ENCODE assay signal across 18 cellular contexts in genomic region chr6:76852776-76853175, GRCh38.
DNase-seq lines count a peak whose midpoint lies in the region; ATAC-seq, FAIRE-seq and TF ChIP-seq lines count a peak whose summit lies in the region.
"Had no signal": no experiment of that assay in that cellular context is flagged by ENCODE, and none has a peak within 500 bp of the region (broad histone marks: within the 10 kb centered on the region; RNA-seq: fewer than 3 reads in every experiment).

No MANE protein-coding gene starts in this region.

- H3K27ac ChIP-seq in A549 (no peak overlapping the region), foreskin keratinocyte (no peak overlapping the region)
- H3K27ac ChIP-seq: colonic mucosa, vagina had no signal

- H3K9ac ChIP-seq in adipocyte (ENCODE audit: low read length), result no peak overlapping the region

- WGBS in A549 (ENCODE audit: missing lambda C conversion rate), result 13% methylated on average over 1 of the region's 1 CpG

- H3K4me3 ChIP-seq in A549 (no peak overlapping the region), adipocyte (ENCODE audit: low read length) (no peak overlapping the region)
- H3K4me3 ChIP-seq: colonic mucosa, vagina had no signal

- no peak for TF ChIP-seq EP300 in A549 (IDR thresholded peaks at IDR 0.05)

- no peaks in the 10 kb centered on the region for H3K36me3 Mint-ChIP-seq in activated naive CD4-positive, alpha-beta T cell treated with anti-CD3 and anti-CD28 coated beads for 36 hours (ENCODE audit: low read depth)

- FAIRE-seq in A549 (lab: Jason Lieb, UNC), result no peak
- FAIRE-seq: GM18507, GM19239 had no signal

- no peak for TF ChIP-seq POLR2A in A549 (IDR thresholded peaks at IDR 0.05; ENCODE audit: low read length)

- no peak for TF ChIP-seq RAD21 in A549 (conservative IDR thresholded peaks at IDR 0.05 in 1 of 2, IDR thresholded peaks at IDR 0.05 in 1 of 2)

- CTCF ChIA-PET in A549 (lab: Yijun Ruan, JAX), result no interaction called here
- CTCF ChIA-PET in activated naive CD4-positive, alpha-beta T cell treated with anti-CD3 and anti-CD28 coated beads for 36 hours (lab: Charles Lee), result no interaction called here

- TF ChIP-seq CTCF in A549 (IDR thresholded peaks at IDR 0.05) (no peak), foreskin keratinocyte (conservative IDR thresholded peaks at IDR 0.05) (no peak)

- ATAC-seq in A549, result no peak
- peak; percentile 70 for ATAC-seq in foreskin keratinocyte
- ATAC-seq: activated CD4-positive, alpha-beta T cell treated with anti-CD3 and anti-CD28 coated beads for 36 hours had no signal

- H3K27me3 Mint-ChIP-seq in activated naive CD4-positive, alpha-beta T cell treated with anti-CD3 and anti-CD28 coated beads for 36 hours (ENCODE audit: low read depth), result no peaks in the 10 kb centered on the region
- H3K27me3 Mint-ChIP-seq: activated CD4-positive, alpha-beta T cell treated with anti-CD3 and anti-CD28 coated beads for 36 hours; stimulated activated naive CD8-positive, alpha-beta T cell treated with anti-CD3 and anti-CD28 coated beads, Interleukin-15, Interleukin-2, amounts not matched to agents 100 ng/mL and 50 ng/mL, for 24 hours had no signal

- H3K27me3 ChIP-seq in adipocyte (replicated peaks; ENCODE audit: control insufficient read depth, insufficient read depth, low read length) (no peaks in the 10 kb centered on the region), foreskin keratinocyte (no peaks in the 10 kb centered on the region)
- H3K27me3 ChIP-seq: colonic mucosa, vagina had no signal

- no peak overlapping the region for H3K4me2 ChIP-seq in A549

- H3K4me1 ChIP-seq in A549 (no peaks in the 10 kb centered on the region), adipocyte (ENCODE audit: control insufficient read depth, insufficient read depth, low read length) (peaks cover 3% of the 10 kb centered on the region), foreskin keratinocyte (peaks cover 8% of the 10 kb centered on the region)
- H3K4me1 ChIP-seq: colonic mucosa, vagina had no signal

- intact Hi-C loops in activated naive CD4-positive, alpha-beta T cell treated with anti-CD3 and anti-CD28 coated beads for 36 hours (cut with micrococcal nuclease), result no loop called here

- H3K9me3 ChIP-seq in A549 (no peaks in the 10 kb centered on the region), adipocyte (ENCODE audit: control insufficient read depth, low read length) (no peaks in the 10 kb centered on the region)
- H3K9me3 ChIP-seq: colonic mucosa, vagina had no signal

- H3K27ac Mint-ChIP-seq in activated naive CD4-positive, alpha-beta T cell treated with anti-CD3 and anti-CD28 coated beads for 36 hours, result no peak overlapping the region
- H3K27ac Mint-ChIP-seq: activated CD4-positive, alpha-beta T cell treated with anti-CD3 and anti-CD28 coated beads for 36 hours; stimulated activated naive CD8-positive, alpha-beta T cell treated with anti-CD3 and anti-CD28 coated beads, Interleukin-15, Interleukin-2, amounts not matched to agents 100 ng/mL and 50 ng/mL, for 24 hours; T-helper 2 cell treated with Interferon-gamma antibody and Interleukin-4, amounts not matched to agents 5 μg/mL and 100 μg/mL, for 36 hours had no signal

- DNase-seq in A549 (ENCODE audit: low read depth in 1 of 2, low spot score in 1 of 2) (no peak), HS-5 (ENCODE audit: low read depth) (peak; percentile 16), adipocyte (ENCODE audit: low read depth) (peak; percentile 40), foreskin keratinocyte (peak in 1 of 2 donors; percentile 42), NCI-H187 treated with DMSO at 0.1 percent for 48 hours (lab: John Stamatoyannopoulos, UW) (no peak), NCI-H1930 (lab: John Stamatoyannopoulos, UW) (no peak), RKO (ENCODE audit: low spot score) (no peak)
- no peak for DNase-seq in activated naive CD4-positive, alpha-beta T cell treated with anti-CD3 and anti-CD28 coated beads for 36 hours
- DNase-seq: activated CD4-positive, alpha-beta T cell treated with anti-CD3 and anti-CD28 coated beads for 36 hours; activated T-cell treated with anti-CD3 and anti-CD28 coated beads for 4 hours; colonic mucosa; NCI-H2029 treated with DMSO at 0.1 percent for 48 hours; NCI-H774 had no signal

- H3K4me3 Mint-ChIP-seq in activated naive CD4-positive, alpha-beta T cell treated with anti-CD3 and anti-CD28 coated beads for 36 hours, result no peak overlapping the region
- H3K4me3 Mint-ChIP-seq: activated CD4-positive, alpha-beta T cell treated with anti-CD3 and anti-CD28 coated beads for 36 hours; stimulated activated naive CD8-positive, alpha-beta T cell treated with anti-CD3 and anti-CD28 coated beads, Interleukin-15, Interleukin-2, amounts not matched to agents 100 ng/mL and 50 ng/mL, for 24 hours; T-helper 2 cell treated with Interferon-gamma antibody and Interleukin-4, amounts not matched to agents 5 μg/mL and 100 μg/mL, for 36 hours had no signal

- no peaks in the 10 kb centered on the region for H3K36me3 ChIP-seq in adipocyte (ENCODE audit: control insufficient read depth, insufficient read depth, low read length, severe bottlenecking)
- H3K36me3 ChIP-seq: colonic mucosa, vagina had no signal

- peaks cover 3% of the 10 kb centered on the region for H3K9me3 Mint-ChIP-seq in activated naive CD4-positive, alpha-beta T cell treated with anti-CD3 and anti-CD28 coated beads for 36 hours

- H3K4me1 Mint-ChIP-seq in activated naive CD4-positive, alpha-beta T cell treated with anti-CD3 and anti-CD28 coated beads for 36 hours (ENCODE audit: low read depth), result no peaks in the 10 kb centered on the region
- H3K4me1 Mint-ChIP-seq: activated CD4-positive, alpha-beta T cell treated with anti-CD3 and anti-CD28 coated beads for 36 hours had no signal

- POLR2A ChIA-PET in A549 (lab: Yijun Ruan, JAX), result no interaction called here

TF ChIP-seq in A549, 52 proteins besides CTCF, POLR2A, EP300 and RAD21:
- TF ChIP-seq PBX3 (IDR thresholded peaks at IDR 0.05) (no peak), CEBPB (IDR thresholded peaks at IDR 0.05) (no peak), MAFK (IDR thresholded peaks at IDR 0.05; ENCODE audit: partially characterized antibody) (peak; percentile 17), GATA3 (IDR thresholded peaks at IDR 0.05; ENCODE audit: borderline replicate concordance) (no peak)

Comparison
In these comparisons a context has a peak if more than half of its experiments do, and no peak if none do; other contexts are left out.
1. DNase-seq: peak in HS-5 (single experiment) and adipocyte (single experiment); none in A549 (0 of 2), NCI-H187 treated with DMSO at 0.1 percent for 48 hours (single experiment), NCI-H1930 (0 of 2), RKO (single experiment) and activated naive CD4-positive, alpha-beta T cell treated with anti-CD3 and anti-CD28 coated beads for 36 hours (single experiment).